Comparison of ENCODE assay signal across 8 cellular contexts in genomic region chr2:196239622-196240587, GRCh38.
DNase-seq lines count a peak whose midpoint lies in the region; ATAC-seq and TF ChIP-seq lines count a peak whose summit lies in the region.

No MANE protein-coding gene starts in this region.

- intact Hi-C loops in heart right ventricle (cut with DNase I) = loop anchor here in 2 of 10 donors (2.0 to 5.0 kb wide), 2 partner anchors 38 to 69 kb away; partner anchors contain the start of gene STK17B (in 1 of the 2)

- no peaks in the 10 kb centered on the region for H3K27me3 ChIP-seq in heart right ventricle

- DNase-seq in RPMI8226 (peak; percentile 86), heart right ventricle (peak; percentile 41 to 73), SHP77 (lab: John Stamatoyannopoulos, UW) (no peak), DMS79 (lab: John Stamatoyannopoulos, UW) (no peak)
- DNase-seq in activated T-helper 9 cell treated with anti-CD3 and anti-CD28 coated beads, Interleukin-2, amount 50 U/mL, for 16 hours (ENCODE audit: low read depth) = peak; percentile 63
- DNase-seq in stimulated activated CD4-positive, alpha-beta T cell treated with anti-CD3 and anti-CD28 coated beads, Interleukin-1b, Interleukin-23, amount 100 ng/mL, for 48 hours = peak; percentile 88

- peak; percentile 81 for ATAC-seq in GM18909 (IDR thresholded peaks at IDR 0.05; ENCODE audit: poor library complexity, unreplicated experiment)
- peak; percentile 73 for ATAC-seq in HG03064 (IDR thresholded peaks at IDR 0.05; ENCODE audit: low read depth, unreplicated experiment)
- peak; percentile 81 to 95 (median 90) for ATAC-seq in heart right ventricle

- WGBS in heart right ventricle, 2 donors = 61 to 67% methylated on average over 10 of the region's 10 CpGs

- TF ChIP-seq CTCF in heart right ventricle (IDR thresholded peaks at IDR 0.05) = peak in 7 of 9 donors; percentile 13 to 48 (median 23)

- H3K4me1 ChIP-seq in heart right ventricle = peaks cover 4 to 69% (median 17%) of the 10 kb centered on the region in 9 donors

- peaks cover 0 to 76% (median 4%) of the 10 kb centered on the region in 9 donors for H3K36me3 ChIP-seq in heart right ventricle

- no peak overlapping the region for H3K4me3 ChIP-seq in heart right ventricle

- no peaks in the 10 kb centered on the region for H3K9me3 ChIP-seq in heart right ventricle

- peak overlapping the region; percentile 1 to 89 (median 68) for H3K27ac ChIP-seq in heart right ventricle

Comparison
In these comparisons a context has a peak if more than half of its experiments do, and no peak if none do; other contexts are left out.
1. DNase-seq: peak in RPMI8226 (single experiment), activated T-helper 9 cell treated with anti-CD3 and anti-CD28 coated beads, Interleukin-2, amount 50 U/mL, for 16 hours (single experiment), heart right ventricle (2 of 2) and stimulated activated CD4-positive, alpha-beta T cell treated with anti-CD3 and anti-CD28 coated beads, Interleukin-1b, Interleukin-23, amount 100 ng/mL, for 48 hours (single experiment); none in SHP77 (0 of 2) and DMS79 (single experiment).
2. Peak in every context shown above with its lines, with median percentiles within 50 percentile points of each other: ATAC-seq.